ENCODE assay signal across 17 cellular contexts in the genomic region with DNA sequence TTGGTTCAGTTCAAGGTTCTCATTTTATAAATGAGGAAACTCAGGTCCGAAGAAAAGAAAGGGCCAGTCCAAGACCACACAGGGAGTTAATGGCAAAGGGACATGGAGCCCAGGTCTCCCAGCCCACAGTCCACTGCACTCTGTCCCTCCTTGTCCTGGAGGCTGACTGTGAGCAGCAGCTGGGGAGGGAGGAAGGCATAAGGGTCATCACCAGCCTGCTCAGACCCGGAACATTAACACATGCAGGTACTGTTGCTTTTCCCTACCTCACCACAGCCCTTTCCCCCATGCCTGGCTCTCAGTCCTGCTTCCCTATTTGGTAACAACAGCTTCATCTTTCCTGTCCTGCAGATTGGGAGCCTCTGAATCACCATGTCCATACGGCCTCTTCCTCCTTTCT. TPM values are rescaled to one million over a fixed set of nuclear protein-coding genes. Genes with fewer than 3 reads are reported as not detected.
A peak's percentile ranks its signal among the peaks of the same experiment; 100 is the strongest.
DNase-seq lines count a peak whose midpoint lies in the region; ATAC-seq, FAIRE-seq and TF ChIP-seq lines count a peak whose summit lies in the region.
"Had no signal": no experiment of that assay in that cellular context is flagged by ENCODE, and none has a peak within 500 bp of the region (broad histone marks: within the 10 kb centered on the region; RNA-seq: fewer than 3 reads in every experiment).

No MANE protein-coding gene starts in this region.

- no peak overlapping the region for H3K4me3 Mint-ChIP-seq in glutamatergic neuron (ENCODE audit: unreplicated experiment)
- no peak overlapping the region for H3K4me3 Mint-ChIP-seq in naive thymus-derived CD4-positive, alpha-beta T cell
- H3K4me3 Mint-ChIP-seq: activated CD4-positive, alpha-beta T cell treated with anti-CD3 and anti-CD28 coated beads, Interleukin-2, amount 10 ng/mL, durations not matched to agents 7 days and 5 days; HFFc6; neural crest cell had no signal

- TF ChIP-seq POLR2A in GM12892 (IDR thresholded peaks at IDR 0.05; ENCODE audit: low read depth, low read length) (0 out of 2 replicates have a peak, but pooled peaks have one; percentile 11), adrenal gland (IDR thresholded peaks at IDR 0.05) (no peak), spleen (IDR thresholded peaks at IDR 0.05) (no peak)

- H3K4me1 ChIP-seq in adrenal gland (replicated peaks in 1 of 2) (peaks cover 33 to 51% of the 10 kb centered on the region in 2 donors), left lung (peaks cover 34 to 91% of the 10 kb centered on the region in 2 donors), spleen (peaks cover 9 to 98% (median 72%) of the 10 kb centered on the region in 6 donors)
- H3K4me1 ChIP-seq in naive thymus-derived CD4-positive, alpha-beta T cell (ENCODE audit: control insufficient read depth in 2 of 2, insufficient read depth in 2 of 2, low read length in 2 of 2) = peaks cover 0 to 6% of the 10 kb centered on the region in 2 donors

- H3K9me3 ChIP-seq in adrenal gland (replicated peaks in 1 of 3) (no peaks in the 10 kb centered on the region), left lung (no peaks in the 10 kb centered on the region), spleen (no peaks in the 10 kb centered on the region)
- no peaks in the 10 kb centered on the region for H3K9me3 ChIP-seq in naive thymus-derived CD4-positive, alpha-beta T cell (ENCODE audit: control insufficient read depth in 2 of 3, low read length in 3 of 3)

- H3K27ac ChIP-seq in adrenal gland (peak overlapping the region in 4 of 5 donors; percentile 34 to 86 (median 73)), left lung (peak overlapping the region; percentile 81 to 84), spleen (peak overlapping the region; percentile 44 to 89 (median 84))
- no peak overlapping the region for H3K27ac ChIP-seq in naive thymus-derived CD4-positive, alpha-beta T cell (ENCODE audit: low read depth, low read length)

- POLR2A ChIA-PET in naive thymus-derived CD4-positive, alpha-beta T cell (lab: Charles Lee) = no interaction called here

- peaks cover 1% of the 10 kb centered on the region for H3K4me1 Mint-ChIP-seq in glutamatergic neuron (ENCODE audit: low read depth, unreplicated experiment)
- peaks cover 11 to 27% (median 13%) of the 10 kb centered on the region in 7 donors for H3K4me1 Mint-ChIP-seq in naive thymus-derived CD4-positive, alpha-beta T cell

- H3K36me3 Mint-ChIP-seq in glutamatergic neuron (ENCODE audit: unreplicated experiment) = no peaks in the 10 kb centered on the region
- H3K36me3 Mint-ChIP-seq in naive thymus-derived CD4-positive, alpha-beta T cell = peaks cover 0 to 35% (median 20%) of the 10 kb centered on the region in 5 donors

- ATAC-seq in left lung (no peak), GM21381 (IDR thresholded peaks at IDR 0.05; ENCODE audit: unreplicated experiment) (no peak)
- ATAC-seq in naive thymus-derived CD4-positive, alpha-beta T cell = no peak

- H3K36me3 ChIP-seq in adrenal gland (replicated peaks in 1 of 2) (peaks cover 0 to 33% of the 10 kb centered on the region in 2 donors), left lung (peaks cover 0 to 65% of the 10 kb centered on the region in 2 donors), spleen (peaks cover 0 to 71% (median 35%) of the 10 kb centered on the region in 6 donors)
- H3K36me3 ChIP-seq in naive thymus-derived CD4-positive, alpha-beta T cell (ENCODE audit: control insufficient read depth in 2 of 3, insufficient read depth in 3 of 3, low read length in 3 of 3) = peaks cover 0 to 16% (median 6%) of the 10 kb centered on the region in 3 experiments

- H3K27me3 Mint-ChIP-seq in glutamatergic neuron (ENCODE audit: unreplicated experiment) = peaks cover 5% of the 10 kb centered on the region
- H3K27me3 Mint-ChIP-seq in naive thymus-derived CD4-positive, alpha-beta T cell = peaks cover 4 to 17% (median 12%) of the 10 kb centered on the region in 5 donors

- H3K27me3 ChIP-seq in adrenal gland (no peaks in the 10 kb centered on the region), left lung (no peaks in the 10 kb centered on the region), spleen (replicated peaks in 1 of 7) (peaks cover 0 to 9% (median 0%) of the 10 kb centered on the region in 7 donors)
- no peaks in the 10 kb centered on the region for H3K27me3 ChIP-seq in naive thymus-derived CD4-positive, alpha-beta T cell (ENCODE audit: control insufficient read depth in 2 of 2, insufficient read depth in 2 of 2, low read length in 2 of 2)

- intact Hi-C loops in adrenal gland (cut with DNase I) (no loop called here), left lung (cut with DNase I) (no loop called here), spleen (cut with DNase I; ENCODE audit: low total_unique reads) (no loop called here)
- intact Hi-C loops in naive thymus-derived CD4-positive, alpha-beta T cell (cut with micrococcal nuclease) = no loop called here

- H3K4me3 ChIP-seq in adrenal gland = peak overlapping the region in 1 of 4 donors; percentile 55
- H3K4me3 ChIP-seq in left lung = peak overlapping the region in 1 of 2 donors; percentile 61
- peak overlapping the region in 4 of 8 donors; percentile 50 to 80 (median 58) for H3K4me3 ChIP-seq in spleen
- H3K4me3 ChIP-seq in naive thymus-derived CD4-positive, alpha-beta T cell (ENCODE audit: low read length) = no peak overlapping the region
- H3K4me3 ChIP-seq: smooth muscle cell had no signal

- H3K27ac Mint-ChIP-seq in glutamatergic neuron (ENCODE audit: unreplicated experiment) = no peak overlapping the region
- H3K27ac Mint-ChIP-seq in naive thymus-derived CD4-positive, alpha-beta T cell = no peak overlapping the region
- H3K27ac Mint-ChIP-seq: activated CD4-positive, alpha-beta T cell treated with anti-CD3 and anti-CD28 coated beads, Interleukin-2, amount 10 ng/mL, durations not matched to agents 7 days and 5 days; activated T-helper 2 cell treated with anti-CD3 and anti-CD28 coated beads, Interferon-gamma antibody, Interleukin-2, Interleukin-4, amounts not matched to agents 10 μg/mL and 5 μg/mL and 100 μg/mL, durations not matched to agents 14 hours and 24 hours and 36 hours; HFFc6 had no signal

- DNase-seq in GM12892 (ENCODE audit: insufficient read length) (no peak), adrenal gland (no peak), left lung (no peak), spleen (no peak), glutamatergic neuron (no peak), 8988T (no peak)
- no peak for DNase-seq in naive thymus-derived CD4-positive, alpha-beta T cell
- DNase-seq: activated CD4-positive, alpha-beta T cell treated with anti-CD3 and anti-CD28 coated beads, Interleukin-2, amount 10 ng/mL, durations not matched to agents 7 days and 5 days; DMS153; HFFc6; kidney glomerular epithelial cell; RPMI8226; T-helper 2 cell had no signal

- no peak for TF ChIP-seq CTCF in adrenal gland (IDR thresholded peaks at IDR 0.05)
- no peak for TF ChIP-seq CTCF in left lung (IDR thresholded peaks at IDR 0.05)
- TF ChIP-seq CTCF in spleen (IDR thresholded peaks at IDR 0.05 in 8 of 11, conservative IDR thresholded peaks at IDR 0.05 in 3 of 11) = no peak
- TF ChIP-seq CTCF in glutamatergic neuron (IDR thresholded peaks at IDR 0.05; ENCODE audit: partially characterized antibody, unreplicated experiment) = no peak

- peaks cover 3% of the 10 kb centered on the region for H3K9me3 Mint-ChIP-seq in glutamatergic neuron (ENCODE audit: unreplicated experiment)
- H3K9me3 Mint-ChIP-seq in naive thymus-derived CD4-positive, alpha-beta T cell = peaks cover 0 to 1% (median 0%) of the 10 kb centered on the region in 11 donors
- H3K9me3 Mint-ChIP-seq: activated CD4-positive, alpha-beta T cell treated with anti-CD3 and anti-CD28 coated beads, Interleukin-2, amount 10 ng/mL, durations not matched to agents 7 days and 5 days; activated T-helper 2 cell treated with anti-CD3 and anti-CD28 coated beads, Interferon-gamma antibody, Interleukin-2, Interleukin-4, amounts not matched to agents 10 μg/mL and 5 μg/mL and 100 μg/mL, durations not matched to agents 14 hours and 24 hours and 36 hours; HFFc6; neural crest cell had no signal

- CTCF ChIA-PET in naive thymus-derived CD4-positive, alpha-beta T cell (lab: Charles Lee) = no interaction called here

- FAIRE-seq in GM12892 (lab: Jason Lieb, UNC) = no peak

- WGBS in adrenal gland, 4 donors = 51 to 76% (median 69%) methylated on average over 2 to 3 of the region's 3 CpGs
- WGBS in spleen, 5 donors = 38 to 71% (median 71%) methylated on average over 2 to 3 of the region's 3 CpGs

RNA-seq across cellular contexts. Expression of a gene that starts 4.0 kb away (rescaled TPM):
- 2.2 TPM for polyA plus RNA-seq in GM12892 (2012; ENCODE audit: missing spikeins)
- total RNA-seq in adrenal gland (1,000 to 10,000 TPM in 3 of 8 donors, 100 to 1,000 TPM in 5; 232 to 1,751 (median 422) TPM), left lung (100 to 1,000 TPM; 391 to 424 TPM), spleen (100 to 1,000 TPM in 6 of 7 donors, 10 to 100 TPM in 1; 78.7 to 886 (median 416) TPM), glutamatergic neuron (ENCODE audit: unreplicated experiment) (20.4 TPM)
- polyA plus RNA-seq in adrenal gland (1,000 to 10,000 TPM in 2 of 3 donors, 100 to 1,000 TPM in 1; 365 to 1,619 (median 1,026) TPM), spleen (100 to 1,000 TPM; 158 to 261 (median 256) TPM)
- 1 to 10 TPM in 1 of 5 experiments, under 1 TPM in 1, not detected in 3; 0.98 to 1.1 TPM for total RNA-seq in naive thymus-derived CD4-positive, alpha-beta T cell
- 1 to 10 TPM in 1 of 2 donors, not detected in 1; 1.2 TPM for polyA plus RNA-seq in naive thymus-derived CD4-positive, alpha-beta T cell
- total RNA-seq: activated CD4-positive, alpha-beta T cell treated with anti-CD3 and anti-CD28 coated beads, Interleukin-2, amount 10 ng/mL, durations not matched to agents 7 days and 5 days; activated T-helper 2 cell treated with anti-CD3 and anti-CD28 coated beads, Interferon-gamma antibody, Interleukin-2, Interleukin-4, amounts not matched to agents 10 μg/mL and 5 μg/mL and 100 μg/mL, durations not matched to agents 14 hours and 24 hours and 36 hours had no signal

RNA-seq across cellular contexts. Expression of a gene that starts 56.4 kb away (rescaled TPM):
- polyA plus RNA-seq in GM12892 (2012; ENCODE audit: missing spikeins) = 187 TPM
- 100 to 1,000 TPM in 6 of 8 donors, 10 to 100 TPM in 2; 36.6 to 129 (median 103) TPM for total RNA-seq in adrenal gland
- 10 to 100 TPM; 42.2 to 85.1 (median 68.1) TPM for polyA plus RNA-seq in adrenal gland
- total RNA-seq in left lung = 100 to 1,000 TPM; 111 to 133 TPM
- 100 to 1,000 TPM; 179 to 260 (median 218) TPM for total RNA-seq in spleen
- 100 to 1,000 TPM in 1 of 3 donors, 10 to 100 TPM in 2; 67.7 to 149 (median 95.9) TPM for polyA plus RNA-seq in spleen
- total RNA-seq in glutamatergic neuron (ENCODE audit: unreplicated experiment) = 34.1 TPM
- total RNA-seq in naive thymus-derived CD4-positive, alpha-beta T cell = 100 to 1,000 TPM; 124 to 234 (median 131) TPM
- 10 to 100 TPM; 28.9 to 45.2 TPM for polyA plus RNA-seq in naive thymus-derived CD4-positive, alpha-beta T cell

Comparison
In these comparisons a context has a peak if more than half of its experiments do, and no peak if none do; other contexts are left out.
1. RNA of a gene that starts 4.0 kb away (total RNA-seq): 232 to 1,751 TPM in adrenal gland, 391 to 424 TPM in left lung, 78.7 to 886 TPM in spleen and 20.4 TPM in glutamatergic neuron (single experiment); 0.98 to 1.1 TPM in naive thymus-derived CD4-positive, alpha-beta T cell; every median in the first group is over 10 times any median in the second.